Comparison of ENCODE assay signal across 1 cellular context in genomic region chr11:67630230-67630942, GRCh38.
A peak's percentile ranks its signal among the peaks of the same experiment; 100 is the strongest.
TF ChIP-seq lines count a peak whose summit lies in the region.

No MANE protein-coding gene starts in this region.

TF ChIP-seq in HepG2, 621 proteins besides CTCF, POLR2A, EP300 and RAD21 (continued from another document and continues in another):
- TF ChIP-seq SRSF9 (IDR thresholded peaks at IDR 0.05; ENCODE audit: borderline replicate concordance, insufficient read depth, low read depth, low read length, poor library complexity, severe bottlenecking) (no peak), ATAD3A (CRISPR knock-in tag; IDR thresholded peaks at IDR 0.05) (no peak), ZFAT (CRISPR knock-in tag; conservative IDR thresholded peaks at IDR 0.05) (no peak), ZNF747 (CRISPR knock-in tag; IDR thresholded peaks at IDR 0.05; ENCODE audit: borderline replicate concordance) (peak; percentile 54; the same call in 1 of the 2 replicates), TAF15 (IDR thresholded peaks at IDR 0.05; ENCODE audit: low read depth, low read length, poor library complexity, severe bottlenecking) (no peak), CHD4 (IDR thresholded peaks at IDR 0.05; ENCODE audit: borderline replicate concordance, low read length) (no peak; the same call in 1 of the 2 replicates), U2AF1 (optimal IDR thresholded peaks at IDR 0.05; ENCODE audit: low read depth, low read length) (no peak), PAF1 (CRISPR knock-in tag; IDR thresholded peaks at IDR 0.05) (no peak), ZNF644 (CRISPR knock-in tag; IDR thresholded peaks at IDR 0.05; ENCODE audit: low read depth) (no peak), HOMEZ (CRISPR knock-in tag; IDR thresholded peaks at IDR 0.05; ENCODE audit: low read depth) (no peak), ZMYM3 (CRISPR knock-in tag; IDR thresholded peaks at IDR 0.05) (no peak), ZNF609 (CRISPR knock-in tag; IDR thresholded peaks at IDR 0.05; ENCODE audit: borderline replicate concordance) (no peak), HNF4A (CRISPR knock-in tag; IDR thresholded peaks at IDR 0.05) (peak; percentile 77), ZFP36 (IDR thresholded peaks at IDR 0.05; ENCODE audit: borderline replicate concordance, low read depth, low read length, partially characterized antibody) (no peak), UBTF (CRISPR knock-in tag; IDR thresholded peaks at IDR 0.05) (no peak), JUNB (CRISPR knock-in tag; IDR thresholded peaks at IDR 0.05; ENCODE audit: borderline replicate concordance) (no peak), PHF21A (CRISPR knock-in tag; IDR thresholded peaks at IDR 0.05) (peak; percentile 68), REPIN1 (CRISPR knock-in tag; IDR thresholded peaks at IDR 0.05; ENCODE audit: borderline replicate concordance, low read depth) (no peak; the same call in 1 of the 2 replicates), ZNF670 (CRISPR knock-in tag; IDR thresholded peaks at IDR 0.05; ENCODE audit: borderline replicate concordance) (no peak), ZNF850 (CRISPR knock-in tag; conservative IDR thresholded peaks at IDR 0.05) (no peak), HHEX (CRISPR knock-in tag; IDR thresholded peaks at IDR 0.05) (no peak), ETS1 (CRISPR knock-in tag; IDR thresholded peaks at IDR 0.05) (no peak), ZNF788 (CRISPR knock-in tag; IDR thresholded peaks at IDR 0.05; ENCODE audit: borderline replicate concordance) (peak; percentile 69; the same call in 1 of the 2 replicates), CCDC6 (CRISPR knock-in tag; IDR thresholded peaks at IDR 0.05) (peak; percentile 22; the same call in 1 of the 2 replicates), NCOA5 (CRISPR knock-in tag; IDR thresholded peaks at IDR 0.05) (0 out of 2 replicates have a peak, but pooled peaks have one; percentile 61), ZNF562 (CRISPR knock-in tag; IDR thresholded peaks at IDR 0.05; ENCODE audit: borderline replicate concordance) (no peak), ZKSCAN1 (IDR thresholded peaks at IDR 0.05; ENCODE audit: low read length) (no peak), ZNF737 (CRISPR knock-in tag; IDR thresholded peaks at IDR 0.05; ENCODE audit: borderline replicate concordance) (no peak), NRL (CRISPR knock-in tag; IDR thresholded peaks at IDR 0.05; ENCODE audit: borderline replicate concordance) (no peak), ZNF512 (CRISPR knock-in tag; IDR thresholded peaks at IDR 0.05) (no peak), SYNCRIP (IDR thresholded peaks at IDR 0.05; ENCODE audit: insufficient read depth, low read depth, low read length) (no peak), DRAP1 (CRISPR knock-in tag; IDR thresholded peaks at IDR 0.05) (peak; percentile 86), ZFYVE20 (CRISPR knock-in tag; IDR thresholded peaks at IDR 0.05; ENCODE audit: borderline replicate concordance, low read depth) (no peak), ZNF766 (CRISPR knock-in tag; IDR thresholded peaks at IDR 0.05; ENCODE audit: borderline replicate concordance) (no peak), HINFP (CRISPR knock-in tag; IDR thresholded peaks at IDR 0.05; ENCODE audit: low read depth) (no peak), HOXA3 (CRISPR knock-in tag; IDR thresholded peaks at IDR 0.05) (peak; percentile 85), KAT2B (IDR thresholded peaks at IDR 0.05; ENCODE audit: borderline replicate concordance, low read depth, low read length) (no peak), RCOR2 (CRISPR knock-in tag; IDR thresholded peaks at IDR 0.05) (no peak), TFE3 (CRISPR knock-in tag; IDR thresholded peaks at IDR 0.05) (no peak), ZNF776 (CRISPR knock-in tag; IDR thresholded peaks at IDR 0.05) (no peak), RBAK (CRISPR knock-in tag; IDR thresholded peaks at IDR 0.05) (no peak), ZNF431 (CRISPR knock-in tag; IDR thresholded peaks at IDR 0.05; ENCODE audit: borderline replicate concordance, low read depth) (no peak), ZNF572 (CRISPR knock-in tag; IDR thresholded peaks at IDR 0.05) (no peak), ZNF281 (CRISPR knock-in tag; IDR thresholded peaks at IDR 0.05; ENCODE audit: borderline replicate concordance) (no peak)
